In the genomic region with DNA sequence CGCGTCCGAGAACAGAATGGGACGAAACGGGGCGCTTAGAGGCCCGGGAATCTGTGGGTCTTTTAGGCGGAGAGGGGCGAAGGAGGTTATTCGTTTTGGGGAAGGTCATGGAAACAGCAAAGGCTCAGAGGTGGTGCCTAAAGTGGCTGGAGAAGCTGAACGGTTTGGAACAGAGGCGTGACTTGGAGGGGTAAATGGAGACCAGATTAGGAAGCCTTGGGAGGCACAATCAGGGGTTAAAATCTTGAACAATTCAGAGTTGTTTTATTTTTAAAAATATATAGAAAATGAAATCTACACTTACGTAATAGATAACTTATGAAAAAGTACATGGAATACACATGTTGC, we compare ENCODE assay signal across 9 cellular contexts. TPM values are rescaled to one million over a fixed set of nuclear protein-coding genes. Genes with fewer than 3 reads are reported as not detected.
DNase-seq lines count a peak whose midpoint lies in the region; ATAC-seq, FAIRE-seq and TF ChIP-seq lines count a peak whose summit lies in the region.
"Had no signal": no experiment of that assay in that cellular context is flagged by ENCODE, and none has a peak within 500 bp of the region (broad histone marks: within the 10 kb centered on the region; RNA-seq: fewer than 3 reads in every experiment).

No MANE protein-coding gene starts in this region.

- H3K27ac Mint-ChIP-seq in astrocyte (ENCODE audit: unreplicated experiment), result no peak overlapping the region

- H3K4me3 Mint-ChIP-seq in astrocyte (ENCODE audit: unreplicated experiment), result peak overlapping the region; percentile 84

- H3K36me3 Mint-ChIP-seq in astrocyte (ENCODE audit: low read depth, unreplicated experiment), result no peaks in the 10 kb centered on the region

- H3K9me3 ChIP-seq in HAP-1 (peaks cover 2% of the 10 kb centered on the region), astrocyte (ENCODE audit: insufficient read depth, low read depth, low read length) (peaks cover 3% of the 10 kb centered on the region), iPS-18c (ENCODE audit: control insufficient read depth, insufficient read depth, low read length) (no peaks in the 10 kb centered on the region), skeletal muscle tissue (ENCODE audit: control insufficient read depth in 3 of 3, low read length in 3 of 3) (no peaks in the 10 kb centered on the region), PC-9 (ENCODE audit: insufficient read depth, low read depth) (no peaks in the 10 kb centered on the region; the same call in 1 of the 2 replicates)

- H3K27me3 Mint-ChIP-seq in astrocyte (ENCODE audit: low read depth, unreplicated experiment), result peaks cover 2% of the 10 kb centered on the region

- no peaks in the 10 kb centered on the region for H3F3A ChIP-seq in PC-9 (ENCODE audit: insufficient read depth, low read depth)

- intact Hi-C loops in PC-9 (cut with micrococcal nuclease; ENCODE audit: unreplicated experiment), result no loop called here

- H3K4me1 ChIP-seq in HAP-1 (peaks cover 31% of the 10 kb centered on the region), astrocyte (ENCODE audit: insufficient read depth, low read length) (peaks cover 17% of the 10 kb centered on the region), skeletal muscle tissue (ENCODE audit: control insufficient read depth in 3 of 3, insufficient read depth in 3 of 3, low read length in 3 of 3) (peaks cover 5 to 13% (median 8%) of the 10 kb centered on the region in 3 donors), PC-9 (replicated peaks; ENCODE audit: insufficient read depth) (no peaks in the 10 kb centered on the region)

- TF ChIP-seq CTCF in astrocyte (IDR thresholded peaks at IDR 0.05; ENCODE audit: insufficient read depth, low read depth, low read length) (no peak), PC-9 (conservative IDR thresholded peaks at IDR 0.05) (no peak)

- CTCF ChIA-PET in PC-9 (lab: Charles Lee), result interaction anchor here (0.7 kb wide), 1 partner anchor 131 kb away, joined by 13 read pairs; no protein-coding TSS in a partner anchor

- no peaks in the 10 kb centered on the region for H3K9me2 ChIP-seq in PC-9 (ENCODE audit: insufficient read depth)

- H3K79me2 ChIP-seq in astrocyte (ENCODE audit: insufficient read depth, low read length) (no peaks in the 10 kb centered on the region), PC-9 (ENCODE audit: low read depth) (no peaks in the 10 kb centered on the region)

- H2AFZ ChIP-seq in astrocyte (ENCODE audit: low read depth, low read length) (peak overlapping the region; percentile 58), PC-9 (no peak overlapping the region)

- H3K4me1 Mint-ChIP-seq in astrocyte (ENCODE audit: low read depth, unreplicated experiment), result peaks cover 24% of the 10 kb centered on the region

- BruUV-seq in PC-9 (replicated peaks; lab: Mats Ljungman, UMichigan), result no TSS peak

- peak overlapping the region; percentile 86 for H3K4me2 ChIP-seq in astrocyte (ENCODE audit: low read length)
- no peak overlapping the region for H3K4me2 ChIP-seq in PC-9

- no peak for ATAC-seq in esophagus mucosa
- no peak for ATAC-seq in HG03280 (IDR thresholded peaks at IDR 0.05; ENCODE audit: unreplicated experiment)
- no peak for ATAC-seq in GM19395 (IDR thresholded peaks at IDR 0.05; ENCODE audit: unreplicated experiment)

- H4K20me1 ChIP-seq in astrocyte (ENCODE audit: insufficient read depth, low read length) (no peaks in the 10 kb centered on the region), PC-9 (ENCODE audit: insufficient read depth) (no peaks in the 10 kb centered on the region)

- H3K9ac ChIP-seq in astrocyte (ENCODE audit: low read length), result peak overlapping the region; percentile 29
- peak overlapping the region; percentile 30 to 70 (median 59) for H3K9ac ChIP-seq in skeletal muscle tissue (ENCODE audit: low read depth in 1 of 3, low read length in 3 of 3)

- H3K4me3 ChIP-seq in HAP-1 (peak overlapping the region; percentile 17), astrocyte (ENCODE audit: insufficient read depth, low read depth, low read length) (peak overlapping the region; percentile 46), iPS-18c (ENCODE audit: insufficient read depth, low read depth, low read length) (peak overlapping the region; percentile 52), skeletal muscle tissue (ENCODE audit: low read length in 3 of 3) (peak overlapping the region; percentile 68 to 74 (median 71)), PC-9 (no peak overlapping the region)

- no peak for FAIRE-seq in astrocyte (lab: Jason Lieb, UNC)
- FAIRE-seq: GM12892 had no signal

- H3K27ac ChIP-seq in astrocyte (ENCODE audit: low read depth, low read length) (no peak overlapping the region), skeletal muscle tissue (ENCODE audit: low read depth, low read length) (no peak overlapping the region), PC-9 (no peak overlapping the region)

- H3K27me3 ChIP-seq in HAP-1 (ENCODE audit: low read depth) (no peaks in the 10 kb centered on the region), astrocyte (ENCODE audit: insufficient read depth, low read length) (peaks cover 40% of the 10 kb centered on the region), skeletal muscle tissue (ENCODE audit: control insufficient read depth in 3 of 3, insufficient read depth in 3 of 3, low read length in 3 of 3) (peaks cover 0 to 5% (median 2%) of the 10 kb centered on the region in 3 donors), PC-9 (ENCODE audit: insufficient read depth, low read depth) (no peaks in the 10 kb centered on the region)

- H3K36me3 ChIP-seq in HAP-1 (replicated peaks) (no peaks in the 10 kb centered on the region), astrocyte (ENCODE audit: insufficient read depth, low read length) (no peaks in the 10 kb centered on the region), skeletal muscle tissue (ENCODE audit: control insufficient read depth in 3 of 3, insufficient read depth in 3 of 3, low read length in 3 of 3) (no peaks in the 10 kb centered on the region), PC-9 (ENCODE audit: low read depth) (no peaks in the 10 kb centered on the region)

- in situ Hi-C loops in HAP-1 (cut with MboI; ENCODE audit: low sequenced_read_pairs), result no loop called here

- peaks cover 8% of the 10 kb centered on the region for H3K9me3 Mint-ChIP-seq in astrocyte (ENCODE audit: unreplicated experiment)

- DNase-seq in HAP-1 (ENCODE audit: low spot score in 2 of 2), result no peak
- DNase-seq in astrocyte (ENCODE audit: low read depth), result no peak
- DNase-seq in PC-9, result no peak

- POLR2A ChIA-PET in PC-9 (lab: Charles Lee; ENCODE audit: unreplicated experiment), result interaction anchor here (0.6 kb wide), 1 partner anchor 131 kb away, joined by 4 read pairs; no protein-coding TSS in a partner anchor

RNA-seq across cellular contexts. Expression of a gene that starts 0.2 kb away (rescaled TPM):
- total RNA-seq in astrocyte, result 0.36 and 0.50 TPM in 2 replicates
- 3.7 TPM for total RNA-seq in skeletal muscle tissue
- 0.16 TPM for total RNA-seq in esophagus mucosa
- not detected in 2 replicates for total RNA-seq in PC-9 (2021)

RNA-seq across cellular contexts. Expression of a gene that starts 14.7 kb away (rescaled TPM):
- total RNA-seq in astrocyte, result not detected in 2 replicates
- 9.9 TPM for total RNA-seq in skeletal muscle tissue
- not detected for total RNA-seq in esophagus mucosa
- total RNA-seq in PC-9 (2021), result not detected in 2 replicates

RNA-seq across cellular contexts. Expression of a gene that starts 45.4 kb away (rescaled TPM):
- 4.9 and 7.8 TPM in 2 replicates for total RNA-seq in astrocyte
- total RNA-seq in skeletal muscle tissue, result 6.3 TPM
- total RNA-seq in esophagus mucosa, result 5.5 TPM
- total RNA-seq in PC-9 (2021), result 64.6 and 99.9 TPM in 2 replicates

Comparison
In these comparisons a context has a peak if more than half of its experiments do, and no peak if none do; other contexts are left out.
1. RNA of a gene that starts 14.7 kb away (total RNA-seq): 9.9 TPM in skeletal muscle tissue (single experiment); not detected in PC-9, not detected in astrocyte and not detected in esophagus mucosa (single experiment); every median in the first group is over 10 times any median in the second.